In genomic region chr1:36092166-36092797, GRCh38 we compare ENCODE assay signal across 25 cellular contexts. TPM values are rescaled to one million over a fixed set of nuclear protein-coding genes. Genes with fewer than 3 reads are reported as not detected.
DNase-seq lines count a peak whose midpoint lies in the region; TF ChIP-seq lines count a peak whose summit lies in the region.
"Had no signal": no experiment of that assay in that cellular context is flagged by ENCODE, and none has a peak within 500 bp of the region (broad histone marks: within the 10 kb centered on the region; RNA-seq: fewer than 3 reads in every experiment).

No MANE protein-coding gene starts in this region.

- H3K4me3 ChIP-seq in NT2/D1 (ENCODE audit: insufficient read length, low read depth) (no peak overlapping the region), spleen (no peak overlapping the region)
- H3K4me3 ChIP-seq: heart left ventricle, uterus had no signal

- H3K27ac Mint-ChIP-seq in activated T-cell treated with anti-CD3 and anti-CD28 coated beads, Interleukin-2, amount 50 U/mL, for 24 hours, result peak overlapping the region; percentile 33
- H3K27ac Mint-ChIP-seq in dendritic cell treated with granulocyte-macrophage colony-stimulating factor and Interleukin-4, amounts not matched to agents 40 ng/mL and 50 ng/mL, for 4 days, result peak overlapping the region; percentile 89
- H3K27ac Mint-ChIP-seq: activated CD4-positive, alpha-beta memory T cell treated with anti-CD3 and anti-CD28 coated beads for 36 hours; activated T-helper 1 cell treated with anti-CD3 and anti-CD28 coated beads, Interleukin-12 subunit alpha, Interleukin-12 subunit beta, Interleukin-2, Interleukin-4 antibody, amounts not matched to agents 30 ng/mL and 10 ng/mL and 1 ng/mL, durations not matched to agents 14 hours and 24 hours and 36 hours; IgD-negative memory B cell; natural killer cell treated with Interleukin-12 subunit alpha and Interleukin-12 subunit beta and Interleukin-15 and Interleukin-18, amount 100 ng/mL, for 72 hours; T-helper 2 cell treated with Interferon-gamma antibody and Interleukin-4, amounts not matched to agents 5 μg/mL and 100 μg/mL, for 36 hours had no signal

- TF ChIP-seq CTCF in spleen (IDR thresholded peaks at IDR 0.05 in 8 of 11, conservative IDR thresholded peaks at IDR 0.05 in 3 of 11), result no peak

- peaks cover 70% of the 10 kb centered on the region for H3K36me3 Mint-ChIP-seq in activated T-cell treated with anti-CD3 and anti-CD28 coated beads, Interleukin-2, amount 50 U/mL, for 24 hours (ENCODE audit: low read depth)
- H3K36me3 Mint-ChIP-seq in dendritic cell treated with granulocyte-macrophage colony-stimulating factor and Interleukin-4, amounts not matched to agents 40 ng/mL and 50 ng/mL, for 4 days (ENCODE audit: low read depth), result peaks cover 80% of the 10 kb centered on the region
- H3K36me3 Mint-ChIP-seq: IgD-negative memory B cell had no signal

- peak overlapping the region in 1 of 8 donors; percentile 70 for H3K27ac ChIP-seq in spleen
- H3K27ac ChIP-seq: heart left ventricle, uterus, WERI-Rb-1 had no signal

- peaks cover 28% of the 10 kb centered on the region for H3K4me1 ChIP-seq in NT2/D1 (ENCODE audit: insufficient read depth, insufficient read length)
- H3K4me1 ChIP-seq in spleen, result peaks cover 36 to 92% (median 74%) of the 10 kb centered on the region in 6 donors

- no peaks in the 10 kb centered on the region for H3K27me3 Mint-ChIP-seq in activated T-cell treated with anti-CD3 and anti-CD28 coated beads, Interleukin-2, amount 50 U/mL, for 24 hours
- H3K27me3 Mint-ChIP-seq in dendritic cell treated with granulocyte-macrophage colony-stimulating factor and Interleukin-4, amounts not matched to agents 40 ng/mL and 50 ng/mL, for 4 days, result no peaks in the 10 kb centered on the region
- H3K27me3 Mint-ChIP-seq: activated CD4-positive, alpha-beta memory T cell treated with anti-CD3 and anti-CD28 coated beads for 36 hours; IgD-negative memory B cell; natural killer cell treated with Interleukin-12 subunit alpha and Interleukin-12 subunit beta and Interleukin-15 and Interleukin-18, amount 100 ng/mL, for 72 hours had no signal

- TF ChIP-seq POLR2A in spleen (IDR thresholded peaks at IDR 0.05), result no peak

- 93 to 95% (median 94%) methylated on average over 17 of the region's 17 CpGs for WGBS in spleen, 5 donors

- H3K27me3 ChIP-seq in NT2/D1 (ENCODE audit: insufficient read depth, insufficient read length) (no peaks in the 10 kb centered on the region), spleen (replicated peaks in 1 of 7) (no peaks in the 10 kb centered on the region)
- H3K27me3 ChIP-seq: heart left ventricle, uterus had no signal

- H3K36me3 ChIP-seq in NT2/D1 (ENCODE audit: insufficient read depth, insufficient read length, low read length), result peaks cover 77% of the 10 kb centered on the region
- peaks cover 5 to 69% (median 46%) of the 10 kb centered on the region in 6 donors for H3K36me3 ChIP-seq in spleen
- H3K36me3 ChIP-seq: uterus had no signal

- H3K4me1 Mint-ChIP-seq in activated T-cell treated with anti-CD3 and anti-CD28 coated beads, Interleukin-2, amount 50 U/mL, for 24 hours (ENCODE audit: low read depth), result peaks cover 24% of the 10 kb centered on the region
- peaks cover 72% of the 10 kb centered on the region for H3K4me1 Mint-ChIP-seq in dendritic cell treated with granulocyte-macrophage colony-stimulating factor and Interleukin-4, amounts not matched to agents 40 ng/mL and 50 ng/mL, for 4 days (ENCODE audit: low read depth)

- H3K4me3 Mint-ChIP-seq in activated T-cell treated with anti-CD3 and anti-CD28 coated beads, Interleukin-2, amount 50 U/mL, for 24 hours, result no peak overlapping the region
- H3K4me3 Mint-ChIP-seq in dendritic cell treated with granulocyte-macrophage colony-stimulating factor and Interleukin-4, amounts not matched to agents 40 ng/mL and 50 ng/mL, for 4 days, result no peak overlapping the region
- H3K4me3 Mint-ChIP-seq: activated CD4-positive, alpha-beta memory T cell treated with anti-CD3 and anti-CD28 coated beads for 36 hours; natural killer cell treated with Interleukin-12 subunit alpha and Interleukin-12 subunit beta and Interleukin-15 and Interleukin-18, amount 100 ng/mL, for 72 hours; T-helper 2 cell treated with Interferon-gamma antibody and Interleukin-4, amounts not matched to agents 5 μg/mL and 100 μg/mL, for 36 hours had no signal

- no peak for DNase-seq in activated T-cell treated with anti-CD3 and anti-CD28 coated beads, Interleukin-2, amount 50 U/mL, for 24 hours
- DNase-seq in activated T-cell treated with anti-CD3 and anti-CD28 coated beads for 4 hours, result no peak
- no peak for DNase-seq in NT2/D1 (ENCODE audit: low read depth, low spot score)
- peak; percentile 67 for DNase-seq in spleen
- no peak for DNase-seq in NCI-H2029 treated with DMSO at 0.1 percent for 48 hours (lab: John Stamatoyannopoulos, UW)
- no peak for DNase-seq in HT-29 (ENCODE audit: low spot score)
- DNase-seq: DMS79, HCEC 1CT, heart left ventricle, midbrain, NCI-H1417 treated with DMSO at 0.1 percent for 48 hours, NCI-H524, SK-N-SH, uterus, WERI-Rb-1 had no signal

- H3K9ac ChIP-seq in NT2/D1 (ENCODE audit: insufficient read length, low read depth), result peak overlapping the region; percentile 1
- H3K9ac ChIP-seq: SK-N-SH had no signal

- intact Hi-C loops in dendritic cell treated with granulocyte-macrophage colony-stimulating factor and Interleukin-4, amounts not matched to agents 40 ng/mL and 50 ng/mL, for 4 days (cut with micrococcal nuclease), result no loop called here
- intact Hi-C loops in spleen (cut with DNase I; ENCODE audit: low total_unique reads), result no loop called here

- H3K9me3 ChIP-seq in NT2/D1 (ENCODE audit: insufficient read depth, low read length) (no peaks in the 10 kb centered on the region), spleen (no peaks in the 10 kb centered on the region)
- H3K9me3 ChIP-seq: heart left ventricle, SK-N-SH, uterus had no signal

- no peaks in the 10 kb centered on the region for H3K9me3 Mint-ChIP-seq in activated T-cell treated with anti-CD3 and anti-CD28 coated beads, Interleukin-2, amount 50 U/mL, for 24 hours
- H3K9me3 Mint-ChIP-seq in dendritic cell treated with granulocyte-macrophage colony-stimulating factor and Interleukin-4, amounts not matched to agents 40 ng/mL and 50 ng/mL, for 4 days, result no peaks in the 10 kb centered on the region
- H3K9me3 Mint-ChIP-seq: activated CD4-positive, alpha-beta memory T cell treated with anti-CD3 and anti-CD28 coated beads for 36 hours; activated T-helper 1 cell treated with anti-CD3 and anti-CD28 coated beads, Interleukin-12 subunit alpha, Interleukin-12 subunit beta, Interleukin-2, Interleukin-4 antibody, amounts not matched to agents 30 ng/mL and 10 ng/mL and 1 ng/mL, durations not matched to agents 14 hours and 24 hours and 36 hours; IgD-negative memory B cell; natural killer cell treated with Interleukin-12 subunit alpha and Interleukin-12 subunit beta and Interleukin-15 and Interleukin-18, amount 100 ng/mL, for 72 hours; T-helper 2 cell treated with Interferon-gamma antibody and Interleukin-4, amounts not matched to agents 5 μg/mL and 100 μg/mL, for 36 hours had no signal

RNA-seq across cellular contexts. Expression of gene ADPRS, which starts 3.6 kb away (rescaled TPM):
- total RNA-seq in spleen, result 10 to 100 TPM; 21.3 to 44.9 (median 26.6) TPM
- 10 to 100 TPM; 21.3 to 34.0 (median 22.2) TPM for polyA plus RNA-seq in spleen
- 61.8 and 68.7 TPM in 2 replicates for total RNA-seq in HT-29 (2014; rRNA removed; shearing (Covaris generic))

RNA-seq across cellular contexts. Expression of gene TEKT2, which starts 8.4 kb away (rescaled TPM):
- total RNA-seq in spleen, result not detected
- polyA plus RNA-seq in spleen, result under 1 TPM in 1 of 3 donors, not detected in 2; 0.33 TPM
- not detected in 2 replicates for total RNA-seq in HT-29 (2014; rRNA removed; shearing (Covaris generic))
- total RNA-seq: activated CD4-positive, alpha-beta memory T cell treated with anti-CD3 and anti-CD28 coated beads for 36 hours; cardiac septum; fibroblast of villous mesenchyme; left lobe of liver; M059J; natural killer cell treated with Interleukin-12 subunit alpha and Interleukin-12 subunit beta and Interleukin-15 and Interleukin-18, amount 100 ng/mL, for 72 hours had no signal
- polyA plus RNA-seq: IgD-negative memory B cell had no signal

RNA-seq across cellular contexts. Expression of gene COL8A2, which starts 32.7 kb away (rescaled TPM):
- total RNA-seq in spleen, result 10 to 100 TPM in 4 of 7 donors, 1 to 10 TPM in 3; 7.0 to 32.0 (median 10.3) TPM
- polyA plus RNA-seq in spleen, result 1 to 10 TPM; 2.1 to 5.9 (median 4.3) TPM
- not detected in 2 replicates for total RNA-seq in HT-29 (2014; rRNA removed; shearing (Covaris generic))
- total RNA-seq: activated CD4-positive, alpha-beta memory T cell treated with anti-CD3 and anti-CD28 coated beads for 36 hours had no signal
- polyA plus RNA-seq: IgD-negative memory B cell had no signal

RNA-seq across cellular contexts. Expression of gene TRAPPC3, which starts 57.0 kb away (rescaled TPM):
- total RNA-seq in spleen, result 10 to 100 TPM; 46.7 to 98.1 (median 56.4) TPM
- 10 to 100 TPM; 42.9 to 70.1 (median 60.2) TPM for polyA plus RNA-seq in spleen
- 65.8 and 80.9 TPM in 2 replicates for total RNA-seq in HT-29 (2014; rRNA removed; shearing (Covaris generic))
